ENCODE assay signal across 1 cellular context in genomic region chr3:71579934-71580318, GRCh38.
TF ChIP-seq lines count a peak whose summit lies in the region.

No MANE protein-coding gene starts in this region.

TF ChIP-seq in HepG2, 621 proteins besides CTCF, POLR2A, EP300 and RAD21 (continued from another document and continues in another):
- TF ChIP-seq, protein P1, sequence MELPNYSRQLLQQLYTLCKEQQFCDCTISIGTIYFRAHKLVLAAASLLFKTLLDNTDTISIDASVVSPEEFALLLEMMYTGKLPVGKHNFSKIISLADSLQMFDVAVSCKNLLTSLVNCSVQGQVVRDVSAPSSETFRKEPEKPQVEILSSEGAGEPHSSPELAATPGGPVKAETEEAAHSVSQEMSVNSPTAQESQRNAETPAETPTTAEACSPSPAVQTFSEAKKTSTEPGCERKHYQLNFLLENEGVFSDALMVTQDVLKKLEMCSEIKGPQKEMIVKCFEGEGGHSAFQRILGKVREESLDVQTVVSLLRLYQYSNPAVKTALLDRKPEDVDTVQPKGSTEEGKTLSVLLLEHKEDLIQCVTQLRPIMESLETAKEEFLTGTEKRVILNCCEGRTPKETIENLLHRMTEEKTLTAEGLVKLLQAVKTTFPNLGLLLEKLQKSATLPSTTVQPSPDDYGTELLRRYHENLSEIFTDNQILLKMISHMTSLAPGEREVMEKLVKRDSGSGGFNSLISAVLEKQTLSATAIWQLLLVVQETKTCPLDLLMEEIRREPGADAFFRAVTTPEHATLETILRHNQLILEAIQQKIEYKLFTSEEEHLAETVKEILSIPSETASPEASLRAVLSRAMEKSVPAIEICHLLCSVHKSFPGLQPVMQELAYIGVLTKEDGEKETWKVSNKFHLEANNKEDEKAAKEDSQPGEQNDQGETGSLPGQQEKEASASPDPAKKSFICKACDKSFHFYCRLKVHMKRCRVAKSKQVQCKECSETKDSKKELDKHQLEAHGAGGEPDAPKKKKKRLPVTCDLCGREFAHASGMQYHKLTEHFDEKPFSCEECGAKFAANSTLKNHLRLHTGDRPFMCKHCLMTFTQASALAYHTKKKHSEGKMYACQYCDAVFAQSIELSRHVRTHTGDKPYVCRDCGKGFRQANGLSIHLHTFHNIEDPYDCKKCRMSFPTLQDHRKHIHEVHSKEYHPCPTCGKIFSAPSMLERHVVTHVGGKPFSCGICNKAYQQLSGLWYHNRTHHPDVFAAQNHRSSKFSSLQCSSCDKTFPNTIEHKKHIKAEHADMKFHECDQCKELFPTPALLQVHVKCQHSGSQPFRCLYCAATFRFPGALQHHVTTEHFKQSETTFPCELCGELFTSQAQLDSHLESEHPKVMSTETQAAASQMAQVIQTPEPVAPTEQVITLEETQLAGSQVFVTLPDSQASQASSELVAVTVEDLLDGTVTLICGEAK (IDR thresholded peaks at IDR 0.05): no peak
- TF ChIP-seq, protein P1 (CRISPR knock-in tag; IDR thresholded peaks at IDR 0.05): no peak
- TF ChIP-seq PAWR (CRISPR knock-in tag; IDR thresholded peaks at IDR 0.05; ENCODE audit: borderline replicate concordance) (no peak), ZNF30 (CRISPR knock-in tag; IDR thresholded peaks at IDR 0.05) (no peak), ATF7-NPFF (CRISPR knock-in tag; IDR thresholded peaks at IDR 0.05; ENCODE audit: low read depth) (no peak), ZNF550 (CRISPR knock-in tag; IDR thresholded peaks at IDR 0.05; ENCODE audit: borderline replicate concordance) (no peak), ZNF354B (CRISPR knock-in tag; IDR thresholded peaks at IDR 0.05) (no peak), ZNF280D (CRISPR knock-in tag; IDR thresholded peaks at IDR 0.05) (no peak), ZNF260 (CRISPR knock-in tag; IDR thresholded peaks at IDR 0.05; ENCODE audit: borderline replicate concordance, low read depth) (no peak), ELF1 (CRISPR knock-in tag; IDR thresholded peaks at IDR 0.05) (peak; percentile 43; the same call in 1 of the 2 replicates), CREB1 (IDR thresholded peaks at IDR 0.05) (no peak), CREB1 (CRISPR knock-in tag; IDR thresholded peaks at IDR 0.05) (peak; percentile 74), RBM39 (IDR thresholded peaks at IDR 0.05; ENCODE audit: low read depth, low read length, poor library complexity, severe bottlenecking) (no peak), JARID2 (CRISPR knock-in tag; IDR thresholded peaks at IDR 0.05; ENCODE audit: insufficient replicate concordance) (no peak), ZNF207 (IDR thresholded peaks at IDR 0.05; ENCODE audit: borderline replicate concordance) (no peak)
- TF ChIP-seq, protein P2, sequence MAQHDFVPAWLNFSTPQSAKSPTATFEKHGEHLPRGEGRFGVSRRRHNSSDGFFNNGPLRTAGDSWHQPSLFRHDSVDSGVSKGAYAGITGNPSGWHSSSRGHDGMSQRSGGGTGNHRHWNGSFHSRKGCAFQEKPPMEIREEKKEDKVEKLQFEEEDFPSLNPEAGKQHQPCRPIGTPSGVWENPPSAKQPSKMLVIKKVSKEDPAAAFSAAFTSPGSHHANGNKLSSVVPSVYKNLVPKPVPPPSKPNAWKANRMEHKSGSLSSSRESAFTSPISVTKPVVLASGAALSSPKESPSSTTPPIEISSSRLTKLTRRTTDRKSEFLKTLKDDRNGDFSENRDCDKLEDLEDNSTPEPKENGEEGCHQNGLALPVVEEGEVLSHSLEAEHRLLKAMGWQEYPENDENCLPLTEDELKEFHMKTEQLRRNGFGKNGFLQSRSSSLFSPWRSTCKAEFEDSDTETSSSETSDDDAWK (CRISPR knock-in tag; IDR thresholded peaks at IDR 0.05): no peak
- TF ChIP-seq, protein P3, sequence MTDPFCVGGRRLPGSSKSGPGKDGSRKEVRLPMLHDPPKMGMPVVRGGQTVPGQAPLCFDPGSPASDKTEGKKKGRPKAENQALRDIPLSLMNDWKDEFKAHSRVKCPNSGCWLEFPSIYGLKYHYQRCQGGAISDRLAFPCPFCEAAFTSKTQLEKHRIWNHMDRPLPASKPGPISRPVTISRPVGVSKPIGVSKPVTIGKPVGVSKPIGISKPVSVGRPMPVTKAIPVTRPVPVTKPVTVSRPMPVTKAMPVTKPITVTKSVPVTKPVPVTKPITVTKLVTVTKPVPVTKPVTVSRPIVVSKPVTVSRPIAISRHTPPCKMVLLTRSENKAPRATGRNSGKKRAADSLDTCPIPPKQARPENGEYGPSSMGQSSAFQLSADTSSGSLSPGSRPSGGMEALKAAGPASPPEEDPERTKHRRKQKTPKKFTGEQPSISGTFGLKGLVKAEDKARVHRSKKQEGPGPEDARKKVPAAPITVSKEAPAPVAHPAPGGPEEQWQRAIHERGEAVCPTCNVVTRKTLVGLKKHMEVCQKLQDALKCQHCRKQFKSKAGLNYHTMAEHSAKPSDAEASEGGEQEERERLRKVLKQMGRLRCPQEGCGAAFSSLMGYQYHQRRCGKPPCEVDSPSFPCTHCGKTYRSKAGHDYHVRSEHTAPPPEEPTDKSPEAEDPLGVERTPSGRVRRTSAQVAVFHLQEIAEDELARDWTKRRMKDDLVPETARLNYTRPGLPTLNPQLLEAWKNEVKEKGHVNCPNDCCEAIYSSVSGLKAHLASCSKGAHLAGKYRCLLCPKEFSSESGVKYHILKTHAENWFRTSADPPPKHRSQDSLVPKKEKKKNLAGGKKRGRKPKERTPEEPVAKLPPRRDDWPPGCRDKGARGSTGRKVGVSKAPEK (CRISPR knock-in tag; IDR thresholded peaks at IDR 0.05; ENCODE audit: borderline replicate concordance): no peak
- TF ChIP-seq, protein P4, sequence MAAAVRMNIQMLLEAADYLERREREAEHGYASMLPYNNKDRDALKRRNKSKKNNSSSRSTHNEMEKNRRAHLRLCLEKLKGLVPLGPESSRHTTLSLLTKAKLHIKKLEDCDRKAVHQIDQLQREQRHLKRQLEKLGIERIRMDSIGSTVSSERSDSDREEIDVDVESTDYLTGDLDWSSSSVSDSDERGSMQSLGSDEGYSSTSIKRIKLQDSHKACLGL (CRISPR knock-in tag; IDR thresholded peaks at IDR 0.05): no peak
- TF ChIP-seq, protein P5, sequence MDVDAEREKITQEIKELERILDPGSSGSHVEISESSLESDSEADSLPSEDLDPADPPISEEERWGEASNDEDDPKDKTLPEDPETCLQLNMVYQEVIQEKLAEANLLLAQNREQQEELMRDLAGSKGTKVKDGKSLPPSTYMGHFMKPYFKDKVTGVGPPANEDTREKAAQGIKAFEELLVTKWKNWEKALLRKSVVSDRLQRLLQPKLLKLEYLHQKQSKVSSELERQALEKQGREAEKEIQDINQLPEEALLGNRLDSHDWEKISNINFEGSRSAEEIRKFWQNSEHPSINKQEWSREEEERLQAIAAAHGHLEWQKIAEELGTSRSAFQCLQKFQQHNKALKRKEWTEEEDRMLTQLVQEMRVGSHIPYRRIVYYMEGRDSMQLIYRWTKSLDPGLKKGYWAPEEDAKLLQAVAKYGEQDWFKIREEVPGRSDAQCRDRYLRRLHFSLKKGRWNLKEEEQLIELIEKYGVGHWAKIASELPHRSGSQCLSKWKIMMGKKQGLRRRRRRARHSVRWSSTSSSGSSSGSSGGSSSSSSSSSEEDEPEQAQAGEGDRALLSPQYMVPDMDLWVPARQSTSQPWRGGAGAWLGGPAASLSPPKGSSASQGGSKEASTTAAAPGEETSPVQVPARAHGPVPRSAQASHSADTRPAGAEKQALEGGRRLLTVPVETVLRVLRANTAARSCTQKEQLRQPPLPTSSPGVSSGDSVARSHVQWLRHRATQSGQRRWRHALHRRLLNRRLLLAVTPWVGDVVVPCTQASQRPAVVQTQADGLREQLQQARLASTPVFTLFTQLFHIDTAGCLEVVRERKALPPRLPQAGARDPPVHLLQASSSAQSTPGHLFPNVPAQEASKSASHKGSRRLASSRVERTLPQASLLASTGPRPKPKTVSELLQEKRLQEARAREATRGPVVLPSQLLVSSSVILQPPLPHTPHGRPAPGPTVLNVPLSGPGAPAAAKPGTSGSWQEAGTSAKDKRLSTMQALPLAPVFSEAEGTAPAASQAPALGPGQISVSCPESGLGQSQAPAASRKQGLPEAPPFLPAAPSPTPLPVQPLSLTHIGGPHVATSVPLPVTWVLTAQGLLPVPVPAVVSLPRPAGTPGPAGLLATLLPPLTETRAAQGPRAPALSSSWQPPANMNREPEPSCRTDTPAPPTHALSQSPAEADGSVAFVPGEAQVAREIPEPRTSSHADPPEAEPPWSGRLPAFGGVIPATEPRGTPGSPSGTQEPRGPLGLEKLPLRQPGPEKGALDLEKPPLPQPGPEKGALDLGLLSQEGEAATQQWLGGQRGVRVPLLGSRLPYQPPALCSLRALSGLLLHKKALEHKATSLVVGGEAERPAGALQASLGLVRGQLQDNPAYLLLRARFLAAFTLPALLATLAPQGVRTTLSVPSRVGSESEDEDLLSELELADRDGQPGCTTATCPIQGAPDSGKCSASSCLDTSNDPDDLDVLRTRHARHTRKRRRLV (CRISPR knock-in tag; IDR thresholded peaks at IDR 0.05): no peak
- TF ChIP-seq, protein P6, sequence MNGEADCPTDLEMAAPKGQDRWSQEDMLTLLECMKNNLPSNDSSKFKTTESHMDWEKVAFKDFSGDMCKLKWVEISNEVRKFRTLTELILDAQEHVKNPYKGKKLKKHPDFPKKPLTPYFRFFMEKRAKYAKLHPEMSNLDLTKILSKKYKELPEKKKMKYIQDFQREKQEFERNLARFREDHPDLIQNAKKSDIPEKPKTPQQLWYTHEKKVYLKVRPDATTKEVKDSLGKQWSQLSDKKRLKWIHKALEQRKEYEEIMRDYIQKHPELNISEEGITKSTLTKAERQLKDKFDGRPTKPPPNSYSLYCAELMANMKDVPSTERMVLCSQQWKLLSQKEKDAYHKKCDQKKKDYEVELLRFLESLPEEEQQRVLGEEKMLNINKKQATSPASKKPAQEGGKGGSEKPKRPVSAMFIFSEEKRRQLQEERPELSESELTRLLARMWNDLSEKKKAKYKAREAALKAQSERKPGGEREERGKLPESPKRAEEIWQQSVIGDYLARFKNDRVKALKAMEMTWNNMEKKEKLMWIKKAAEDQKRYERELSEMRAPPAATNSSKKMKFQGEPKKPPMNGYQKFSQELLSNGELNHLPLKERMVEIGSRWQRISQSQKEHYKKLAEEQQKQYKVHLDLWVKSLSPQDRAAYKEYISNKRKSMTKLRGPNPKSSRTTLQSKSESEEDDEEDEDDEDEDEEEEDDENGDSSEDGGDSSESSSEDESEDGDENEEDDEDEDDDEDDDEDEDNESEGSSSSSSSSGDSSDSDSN (CRISPR knock-in tag; IDR thresholded peaks at IDR 0.05): no peak
